12 cellular contexts compared by ENCODE assay signal in genomic region chr14:89503458-89503996, GRCh38.
DNase-seq lines count a peak whose midpoint lies in the region; FAIRE-seq and TF ChIP-seq lines count a peak whose summit lies in the region.
"Had no signal": no experiment of that assay in that cellular context is flagged by ENCODE, and none has a peak within 500 bp of the region (broad histone marks: within the 10 kb centered on the region; RNA-seq: fewer than 3 reads in every experiment).

No MANE protein-coding gene starts in this region.

- TF ChIP-seq CTCF in GM12865 (IDR thresholded peaks at IDR 0.05; ENCODE audit: insufficient read depth, low read depth, low read length, missing control alignments) = no peak
- TF ChIP-seq CTCF in HFFc6 (IDR thresholded peaks at IDR 0.05) = no peak

- H3K4me3 Mint-ChIP-seq in HFFc6 = no peak overlapping the region
- H3K4me3 Mint-ChIP-seq: T-helper 17 cell had no signal

- H3K27me3 Mint-ChIP-seq in HFFc6 (ENCODE audit: insufficient read depth) = no peaks in the 10 kb centered on the region
- H3K27me3 Mint-ChIP-seq: T-helper 17 cell had no signal

- no peaks in the 10 kb centered on the region for H3K9me3 Mint-ChIP-seq in HFFc6

- FAIRE-seq in islet of Langerhans (lab: Jason Lieb, UNC) = peak; percentile 94

- DNase-seq in GM12865 (ENCODE audit: low read depth) (peak; percentile 44), HFFc6 (no peak), NCI-H526 treated with DMSO at 0.1 percent for 48 hours (lab: John Stamatoyannopoulos, UW) (peak; percentile 35), OCI-M2 (lab: John Stamatoyannopoulos, UW; ENCODE audit: unreplicated experiment) (no peak), NCI-H146 treated with DMSO at 0.1 percent for 48 hours (lab: John Stamatoyannopoulos, UW; ENCODE audit: unreplicated experiment) (no peak), SK-N-DZ (ENCODE audit: low spot score) (no peak)
- no peak for DNase-seq in stimulated activated naive CD4-positive, alpha-beta T cell treated with Interleukin-2 at 50 U/mL for 16 hours (lab: John Stamatoyannopoulos, UW)
- DNase-seq: midbrain, T-helper 17 cell, upper lobe of left lung had no signal

- peak overlapping the region; percentile 88 for H3K27ac Mint-ChIP-seq in HFFc6
- H3K27ac Mint-ChIP-seq: T-helper 17 cell had no signal

- H3K4me1 Mint-ChIP-seq in HFFc6 (ENCODE audit: low read depth) = peaks cover 54% of the 10 kb centered on the region

- peaks cover 9% of the 10 kb centered on the region; the same call in 1 of the 2 replicates for H3K36me3 Mint-ChIP-seq in HFFc6 (ENCODE audit: low read depth)

- H3K4me3 ChIP-seq in GM12865 (ENCODE audit: low read depth, low read length) = no peak overlapping the region
- H3K4me3 ChIP-seq: right atrium auricular region, upper lobe of left lung had no signal

Comparison
In these comparisons a context has a peak if more than half of its experiments do, and no peak if none do; other contexts are left out.
1. DNase-seq: peak in GM12865 (single experiment) and NCI-H526 treated with DMSO at 0.1 percent for 48 hours (single experiment); none in HFFc6 (single experiment), OCI-M2 (single experiment), NCI-H146 treated with DMSO at 0.1 percent for 48 hours (single experiment), stimulated activated naive CD4-positive, alpha-beta T cell treated with Interleukin-2 at 50 U/mL for 16 hours (single experiment) and SK-N-DZ (single experiment).